Comparison of ENCODE assay signal across 33 cellular contexts in genomic region chr12:97299867-97300266, GRCh38.
"Had no signal": no experiment of that assay in that cellular context is flagged by ENCODE, and none has a peak within 500 bp of the region (broad histone marks: within the 10 kb centered on the region; RNA-seq: fewer than 3 reads in every experiment).

No MANE protein-coding gene starts in this region.

- H3K4me2 ChIP-seq: SK-N-SH had no signal

- ATAC-seq: activated CD4-positive, alpha-beta T cell treated with anti-CD3 and anti-CD28 coated beads for 36 hours; activated CD4-positive, CD25-positive, alpha-beta regulatory T cell treated with anti-CD3 and anti-CD28 coated beads, Interleukin-2, amount 50 U/mL, for 24 hours; K562; Panc1; WTC11 had no signal

- H3K4me1 ChIP-seq: ascending aorta, SJSA1 had no signal

- H3K27ac Mint-ChIP-seq: activated CD4-positive, alpha-beta memory T cell treated with anti-CD3 and anti-CD28 coated beads for 36 hours; activated CD4-positive, alpha-beta T cell treated with anti-CD3 and anti-CD28 coated beads for 36 hours; activated naive CD4-positive, alpha-beta T cell treated with anti-CD3 and anti-CD28 coated beads, Interleukin-2, amount 50 U/mL, for 24 hours; activated naive CD8-positive, alpha-beta T cell treated with anti-CD3 and anti-CD28 coated beads, Interleukin-2, amount 10 ng/mL, durations not matched to agents 7 days and 5 days; activated T-helper 2 cell treated with anti-CD3 and anti-CD28 coated beads, Interferon-gamma antibody, Interleukin-2, Interleukin-4, amounts not matched to agents 10 μg/mL and 5 μg/mL and 100 μg/mL, durations not matched to agents 14 hours and 24 hours and 36 hours; T-helper 1 cell treated with Interleukin-12 subunit alpha and Interleukin-12 subunit beta and Interleukin-4 antibody, amounts not matched to agents 30 μg/mL and 1 μg/mL, for 36 hours; T-helper 2 cell treated with Interferon-gamma antibody and Interleukin-4, amounts not matched to agents 5 μg/mL and 100 μg/mL, for 36 hours; WTC11 had no signal

- H3K9me3 Mint-ChIP-seq: activated naive CD8-positive, alpha-beta T cell treated with anti-CD3 and anti-CD28 coated beads, Interleukin-2, amount 10 ng/mL, durations not matched to agents 7 days and 5 days; central memory CD8-positive, alpha-beta T cell; T-helper 2 cell treated with Interferon-gamma antibody and Interleukin-4, amounts not matched to agents 5 μg/mL and 100 μg/mL, for 36 hours had no signal

- H3K36me3 ChIP-seq: ascending aorta, cardiac muscle cell, SJSA1 had no signal

- DNase-seq: activated CD4-positive, alpha-beta memory T cell treated with anti-CD3 and anti-CD28 coated beads for 36 hours; activated CD4-positive, alpha-beta T cell treated with anti-CD3 and anti-CD28 coated beads for 36 hours; activated CD4-positive, alpha-beta T cell treated with anti-CD3 and anti-CD28 coated beads, Interleukin-2, amount 50 U/mL, for 1 hour; activated CD8-positive, alpha-beta memory T cell treated with anti-CD3 and anti-CD28 coated beads, Interleukin-2, amount 50 U/mL, for 4 hours; activated gamma-delta T cell; activated naive CD4-positive, alpha-beta T cell treated with Interleukin-2 at 50 U/mL for 16 hours; activated naive CD8-positive, alpha-beta T cell treated with anti-CD3 and anti-CD28 coated beads, Interleukin-2, amount 10 ng/mL, durations not matched to agents 7 days and 5 days; activated T-cell treated with anti-CD3 and anti-CD28 coated beads for 4 hours; activated T-cell treated with anti-CD3 and anti-CD28 coated beads, Interleukin-2, amount 50 U/mL, for 48 hours; amygdala; IMR-90; NCI-H1105; NCI-H1417 treated with DMSO at 0.1 percent for 48 hours; NCI-H187 treated with DMSO at 0.1 percent for 48 hours; NCI-H2081; NCI-H345; NCI-H526 treated with DMSO at 0.1 percent for 48 hours; NCI-H774; SHP77 treated with DMSO at 0.1 percent for 48 hours; SK-N-SH had no signal

- H3K27me3 ChIP-seq: ascending aorta, cardiac muscle cell, SJSA1 had no signal

- H3K27ac ChIP-seq: ascending aorta, cardiac muscle cell, SJSA1 had no signal

- FAIRE-seq: K562, TTC549 had no signal

- H3K4me3 ChIP-seq: ascending aorta, cardiac muscle cell, K562, SJSA1 had no signal

- H3K4me1 Mint-ChIP-seq: activated CD4-positive, alpha-beta T cell treated with anti-CD3 and anti-CD28 coated beads for 36 hours; activated naive CD4-positive, alpha-beta T cell treated with anti-CD3 and anti-CD28 coated beads, Interleukin-2, amount 50 U/mL, for 24 hours; activated naive CD8-positive, alpha-beta T cell treated with anti-CD3 and anti-CD28 coated beads, Interleukin-2, amount 10 ng/mL, durations not matched to agents 7 days and 5 days; central memory CD8-positive, alpha-beta T cell; WTC11 had no signal

- H3K36me3 Mint-ChIP-seq: activated CD4-positive, alpha-beta memory T cell treated with anti-CD3 and anti-CD28 coated beads for 36 hours; activated naive CD4-positive, alpha-beta T cell treated with anti-CD3 and anti-CD28 coated beads, Interleukin-2, amount 50 U/mL, for 24 hours; activated naive CD8-positive, alpha-beta T cell treated with anti-CD3 and anti-CD28 coated beads, Interleukin-2, amount 10 ng/mL, durations not matched to agents 7 days and 5 days had no signal

- H3K4me3 Mint-ChIP-seq: activated CD4-positive, alpha-beta memory T cell treated with anti-CD3 and anti-CD28 coated beads for 36 hours; activated CD4-positive, alpha-beta T cell treated with anti-CD3 and anti-CD28 coated beads for 36 hours; activated naive CD4-positive, alpha-beta T cell treated with anti-CD3 and anti-CD28 coated beads, Interleukin-2, amount 50 U/mL, for 24 hours; activated naive CD8-positive, alpha-beta T cell treated with anti-CD3 and anti-CD28 coated beads, Interleukin-2, amount 10 ng/mL, durations not matched to agents 7 days and 5 days; central memory CD8-positive, alpha-beta T cell; T-helper 1 cell treated with Interleukin-12 subunit alpha and Interleukin-12 subunit beta and Interleukin-4 antibody, amounts not matched to agents 30 μg/mL and 1 μg/mL, for 36 hours; T-helper 2 cell treated with Interferon-gamma antibody and Interleukin-4, amounts not matched to agents 5 μg/mL and 100 μg/mL, for 36 hours; WTC11 had no signal

- H3K9me3 ChIP-seq: ascending aorta, SJSA1 had no signal

- H3K9ac ChIP-seq: SK-N-SH had no signal
